30 cellular contexts compared by ENCODE assay signal in the genomic region with DNA sequence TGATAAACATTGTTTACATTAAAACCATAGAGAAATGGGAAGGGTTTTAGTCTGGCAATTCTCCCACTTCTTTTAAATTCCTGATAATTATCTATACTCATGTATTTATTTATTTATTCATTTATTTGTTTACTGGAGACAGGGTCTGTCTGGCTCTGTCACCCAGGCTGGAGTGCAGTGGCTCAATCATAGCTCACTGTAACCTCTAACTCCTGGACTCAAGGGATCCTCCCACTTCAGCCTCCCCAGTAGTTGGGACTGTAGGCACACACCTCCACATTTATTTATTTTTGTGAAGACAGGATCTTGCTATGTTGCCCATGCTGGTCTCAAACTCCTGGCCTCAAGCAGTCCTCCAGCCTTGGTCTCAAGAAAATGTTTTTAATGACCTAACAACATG. TPM values are rescaled to one million over a fixed set of nuclear protein-coding genes. Genes with fewer than 3 reads are reported as not detected.
"Had no signal": no experiment of that assay in that cellular context is flagged by ENCODE, and none has a peak within 500 bp of the region (broad histone marks: within the 10 kb centered on the region; RNA-seq: fewer than 3 reads in every experiment).

No MANE protein-coding gene starts in this region.

- H3K9me3 ChIP-seq: gastroesophageal sphincter, heart left ventricle, left lung, mucosa of descending colon, prostate gland, right atrium auricular region, stomach, thyroid gland had no signal

- H3K36me3 ChIP-seq: gastroesophageal sphincter, heart left ventricle, left lung, neural progenitor cell, prostate gland, right atrium auricular region, stomach, thyroid gland had no signal

- H3K27me3 ChIP-seq: dorsolateral prefrontal cortex, foreskin keratinocyte, hepatocyte, right atrium auricular region, stomach, thyroid gland had no signal

- H3K4me3 ChIP-seq: dorsolateral prefrontal cortex, gastroesophageal sphincter, heart left ventricle, hepatocyte, left lung, mucosa of descending colon, neural progenitor cell, prostate gland, right atrium auricular region, smooth muscle cell, stomach, thyroid gland had no signal

- H3K27ac Mint-ChIP-seq: mesothelial cell of epicardium, naive B cell, nephron, neural progenitor cell, type B pancreatic cell had no signal

- H3K36me3 Mint-ChIP-seq: mesothelial cell of epicardium, naive B cell, neural progenitor cell had no signal

- H2AFZ ChIP-seq: hepatocyte, neural progenitor cell had no signal

- H3K4me2 ChIP-seq: hepatocyte, neural progenitor cell, smooth muscle cell had no signal

- H3K9ac ChIP-seq: neural progenitor cell had no signal

- H3K4me3 Mint-ChIP-seq: mesothelial cell of epicardium, neural progenitor cell, type B pancreatic cell had no signal

- H3K27ac ChIP-seq: dorsolateral prefrontal cortex, epithelial cell of prostate, foreskin keratinocyte, gastroesophageal sphincter, heart left ventricle, hepatocyte, left lung, neural progenitor cell, prostate gland, right atrium auricular region, stomach, thyroid gland had no signal

- H3K9me3 Mint-ChIP-seq: mesothelial cell of epicardium, naive B cell, nephron, neural progenitor cell, type B pancreatic cell had no signal

- ATAC-seq: esophagus mucosa, foreskin keratinocyte, gastroesophageal sphincter, heart left ventricle, left cardiac atrium, left lung, mucosa of descending colon, sciatic nerve had no signal

- FAIRE-seq: colon had no signal

- DNase-seq: dorsolateral prefrontal cortex; effector CD4-positive, alpha-beta T cell; foreskin keratinocyte; heart left ventricle; left cardiac atrium; left lung; mesenchymal stem cell; mucosa of descending colon; naive B cell; stimulated activated CD4-positive, alpha-beta T cell treated with anti-CD3 and anti-CD28 coated beads, Interleukin-12 subunit alpha, Interleukin-12 subunit beta, amount 100 ng/mL, for 4 hours; stimulated activated CD4-positive, alpha-beta T cell treated with anti-CD3 and anti-CD28 coated beads, Interleukin-1b, Interleukin-23, amount 100 ng/mL, for 48 hours; stimulated activated CD4-positive, alpha-beta T cell treated with anti-CD3 and anti-CD28 coated beads, Interleukin-4, amount 100 ng/mL, for 1 hour; stimulated activated CD8-positive, alpha-beta memory T cell treated with anti-CD3 and anti-CD28 coated beads, Interleukin-4, amount 100 ng/mL, for 48 hours; stimulated activated naive CD4-positive, alpha-beta T cell treated with Interleukin-2 at 50 U/mL for 16 hours; stomach; thyroid gland had no signal

RNA-seq across cellular contexts. Expression of a gene that starts 20.1 kb away (rescaled TPM):
- total RNA-seq: temporal lobe had no signal
